Comparison of ENCODE assay signal across 7 cellular contexts in genomic region chr7:144218581-144218980, GRCh38. TPM values are rescaled to one million over a fixed set of nuclear protein-coding genes. Genes with fewer than 3 reads are reported as not detected.
"Had no signal": no experiment of that assay in that cellular context is flagged by ENCODE, and none has a peak within 500 bp of the region (broad histone marks: within the 10 kb centered on the region; RNA-seq: fewer than 3 reads in every experiment).

No MANE protein-coding gene starts in this region.

RNA-seq across cellular contexts. Expression of gene OR2A42, which starts 20.8 kb away (rescaled TPM):
- total RNA-seq: HT-29, LHCN-M2, MCF 10A, OCI-LY7, PC-9, SK-MEL-5 had no signal
- polyA plus RNA-seq: SK-N-SH had no signal

RNA-seq across cellular contexts. Expression of gene ARHGEF35, which starts 22.9 kb away (rescaled TPM):
- total RNA-seq: MCF 10A, OCI-LY7, SK-MEL-5 had no signal

RNA-seq across cellular contexts. Expression of gene CTAGE4, which starts 35.3 kb away (rescaled TPM):
- total RNA-seq: LHCN-M2, OCI-LY7, SK-MEL-5 had no signal
- polyA plus RNA-seq: SK-N-SH had no signal

RNA-seq across cellular contexts. Expression of gene OR2A7, which starts 46.0 kb away (rescaled TPM):
- total RNA-seq: LHCN-M2, OCI-LY7, SK-MEL-5 had no signal
- polyA plus RNA-seq: SK-N-SH had no signal

RNA-seq across cellular contexts. Expression of gene CTAGE8, which starts 50.5 kb away (rescaled TPM):
- total RNA-seq: HT-29, OCI-LY7, SK-MEL-5 had no signal
- polyA plus RNA-seq: SK-N-SH had no signal
